1 cellular context compared by ENCODE assay signal in the genomic region with DNA sequence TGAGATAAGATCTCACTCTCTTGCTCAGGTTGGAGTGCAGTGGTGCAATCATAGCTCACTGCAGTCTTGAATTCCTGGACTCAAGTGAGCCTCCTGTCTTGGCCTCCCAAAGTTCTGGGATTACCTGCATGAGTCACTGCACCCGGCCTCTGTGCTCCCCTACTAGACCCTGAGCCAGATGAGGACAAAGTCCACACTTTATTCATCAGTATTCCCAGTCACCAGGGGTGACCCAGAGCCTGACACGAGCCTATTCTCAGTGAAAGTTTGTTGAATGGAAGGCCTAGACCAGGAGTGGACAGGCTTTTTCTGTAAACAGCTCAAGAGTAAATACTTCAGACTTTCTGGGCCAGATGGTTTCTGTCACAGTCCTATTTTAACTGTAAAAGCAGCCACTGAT.
A peak's percentile ranks its signal among the peaks of the same experiment; 100 is the strongest.
TF ChIP-seq lines count a peak whose summit lies in the region.

No MANE protein-coding gene starts in this region.

TF ChIP-seq in HepG2, 621 proteins besides CTCF, POLR2A, EP300 and RAD21 (continued from another document and continues in another):
- TF ChIP-seq, protein P1, sequence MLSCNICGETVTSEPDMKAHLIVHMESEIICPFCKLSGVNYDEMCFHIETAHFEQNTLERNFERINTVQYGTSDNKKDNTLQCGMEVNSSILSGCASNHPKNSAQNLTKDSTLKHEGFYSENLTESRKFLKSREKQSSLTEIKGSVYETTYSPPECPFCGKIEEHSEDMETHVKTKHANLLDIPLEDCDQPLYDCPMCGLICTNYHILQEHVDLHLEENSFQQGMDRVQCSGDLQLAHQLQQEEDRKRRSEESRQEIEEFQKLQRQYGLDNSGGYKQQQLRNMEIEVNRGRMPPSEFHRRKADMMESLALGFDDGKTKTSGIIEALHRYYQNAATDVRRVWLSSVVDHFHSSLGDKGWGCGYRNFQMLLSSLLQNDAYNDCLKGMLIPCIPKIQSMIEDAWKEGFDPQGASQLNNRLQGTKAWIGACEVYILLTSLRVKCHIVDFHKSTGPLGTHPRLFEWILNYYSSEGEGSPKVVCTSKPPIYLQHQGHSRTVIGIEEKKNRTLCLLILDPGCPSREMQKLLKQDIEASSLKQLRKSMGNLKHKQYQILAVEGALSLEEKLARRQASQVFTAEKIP (CRISPR knock-in tag; IDR thresholded peaks at IDR 0.05; ENCODE audit: borderline replicate concordance): no peak
- TF ChIP-seq ZNF709 (CRISPR knock-in tag; IDR thresholded peaks at IDR 0.05): no peak
- TF ChIP-seq ZNF33A (CRISPR knock-in tag; IDR thresholded peaks at IDR 0.05; ENCODE audit: borderline replicate concordance): no peak
- TF ChIP-seq ARNT (IDR thresholded peaks at IDR 0.05): no peak
- TF ChIP-seq ZNF607 (CRISPR knock-in tag; IDR thresholded peaks at IDR 0.05; ENCODE audit: borderline replicate concordance): peak; percentile 30; the same call in 1 of the 2 replicates
- TF ChIP-seq HHEX (CRISPR knock-in tag; IDR thresholded peaks at IDR 0.05): no peak
- TF ChIP-seq ZNF572 (CRISPR knock-in tag; IDR thresholded peaks at IDR 0.05): no peak
- no peak for TF ChIP-seq POLR2G (IDR thresholded peaks at IDR 0.05; ENCODE audit: low read depth, low read length)
- TF ChIP-seq ZNF441 (CRISPR knock-in tag; IDR thresholded peaks at IDR 0.05; ENCODE audit: borderline replicate concordance): no peak
- no peak for TF ChIP-seq PAWR (CRISPR knock-in tag; IDR thresholded peaks at IDR 0.05; ENCODE audit: borderline replicate concordance)
- TF ChIP-seq ZFP90 (CRISPR knock-in tag; IDR thresholded peaks at IDR 0.05; ENCODE audit: borderline replicate concordance): no peak; the same call in 1 of the 2 replicates
- TF ChIP-seq MBD4 (IDR thresholded peaks at IDR 0.05; ENCODE audit: borderline replicate concordance, low read length): no peak
- no peak for TF ChIP-seq ZNF282 (IDR thresholded peaks at IDR 0.05; ENCODE audit: partially characterized antibody)
- peak; percentile 58; the same call in 1 of the 2 replicates for TF ChIP-seq NCOR1 (IDR thresholded peaks at IDR 0.05; ENCODE audit: borderline replicate concordance, low read length)
- no peak for TF ChIP-seq ZNF556 (CRISPR knock-in tag; IDR thresholded peaks at IDR 0.05; ENCODE audit: borderline replicate concordance)
- TF ChIP-seq SMC3 (IDR thresholded peaks at IDR 0.05; ENCODE audit: low read length): peak; percentile 16; the same call in 1 of the 2 replicates
- TF ChIP-seq, protein P2, sequence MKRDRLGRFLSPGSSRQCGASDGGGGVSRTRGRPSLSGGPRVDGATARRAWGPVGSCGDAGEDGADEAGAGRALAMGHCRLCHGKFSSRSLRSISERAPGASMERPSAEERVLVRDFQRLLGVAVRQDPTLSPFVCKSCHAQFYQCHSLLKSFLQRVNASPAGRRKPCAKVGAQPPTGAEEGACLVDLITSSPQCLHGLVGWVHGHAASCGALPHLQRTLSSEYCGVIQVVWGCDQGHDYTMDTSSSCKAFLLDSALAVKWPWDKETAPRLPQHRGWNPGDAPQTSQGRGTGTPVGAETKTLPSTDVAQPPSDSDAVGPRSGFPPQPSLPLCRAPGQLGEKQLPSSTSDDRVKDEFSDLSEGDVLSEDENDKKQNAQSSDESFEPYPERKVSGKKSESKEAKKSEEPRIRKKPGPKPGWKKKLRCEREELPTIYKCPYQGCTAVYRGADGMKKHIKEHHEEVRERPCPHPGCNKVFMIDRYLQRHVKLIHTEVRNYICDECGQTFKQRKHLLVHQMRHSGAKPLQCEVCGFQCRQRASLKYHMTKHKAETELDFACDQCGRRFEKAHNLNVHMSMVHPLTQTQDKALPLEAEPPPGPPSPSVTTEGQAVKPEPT (CRISPR knock-in tag; IDR thresholded peaks at IDR 0.05; ENCODE audit: low read depth): no peak
- TF ChIP-seq ARHGAP35 (CRISPR knock-in tag; IDR thresholded peaks at IDR 0.05; ENCODE audit: borderline replicate concordance): no peak
- TF ChIP-seq ZNF850 (CRISPR knock-in tag; conservative IDR thresholded peaks at IDR 0.05): no peak
- TF ChIP-seq, protein P3, sequence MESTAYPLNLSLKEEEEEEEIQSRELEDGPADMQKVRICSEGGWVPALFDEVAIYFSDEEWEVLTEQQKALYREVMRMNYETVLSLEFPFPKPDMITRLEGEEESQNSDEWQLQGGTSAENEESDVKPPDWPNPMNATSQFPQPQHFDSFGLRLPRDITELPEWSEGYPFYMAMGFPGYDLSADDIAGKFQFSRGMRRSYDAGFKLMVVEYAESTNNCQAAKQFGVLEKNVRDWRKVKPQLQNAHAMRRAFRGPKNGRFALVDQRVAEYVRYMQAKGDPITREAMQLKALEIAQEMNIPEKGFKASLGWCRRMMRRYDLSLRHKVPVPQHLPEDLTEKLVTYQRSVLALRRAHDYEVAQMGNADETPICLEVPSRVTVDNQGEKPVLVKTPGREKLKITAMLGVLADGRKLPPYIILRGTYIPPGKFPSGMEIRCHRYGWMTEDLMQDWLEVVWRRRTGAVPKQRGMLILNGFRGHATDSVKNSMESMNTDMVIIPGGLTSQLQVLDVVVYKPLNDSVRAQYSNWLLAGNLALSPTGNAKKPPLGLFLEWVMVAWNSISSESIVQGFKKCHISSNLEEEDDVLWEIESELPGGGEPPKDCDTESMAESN (CRISPR knock-in tag; conservative IDR thresholded peaks at IDR 0.05): no peak
- no peak for TF ChIP-seq ZNF747 (CRISPR knock-in tag; IDR thresholded peaks at IDR 0.05; ENCODE audit: borderline replicate concordance)
- no peak for TF ChIP-seq PHF8 (CRISPR knock-in tag; IDR thresholded peaks at IDR 0.05)
- TF ChIP-seq ZNF251 (CRISPR knock-in tag; IDR thresholded peaks at IDR 0.05): no peak
- TF ChIP-seq, protein P4, sequence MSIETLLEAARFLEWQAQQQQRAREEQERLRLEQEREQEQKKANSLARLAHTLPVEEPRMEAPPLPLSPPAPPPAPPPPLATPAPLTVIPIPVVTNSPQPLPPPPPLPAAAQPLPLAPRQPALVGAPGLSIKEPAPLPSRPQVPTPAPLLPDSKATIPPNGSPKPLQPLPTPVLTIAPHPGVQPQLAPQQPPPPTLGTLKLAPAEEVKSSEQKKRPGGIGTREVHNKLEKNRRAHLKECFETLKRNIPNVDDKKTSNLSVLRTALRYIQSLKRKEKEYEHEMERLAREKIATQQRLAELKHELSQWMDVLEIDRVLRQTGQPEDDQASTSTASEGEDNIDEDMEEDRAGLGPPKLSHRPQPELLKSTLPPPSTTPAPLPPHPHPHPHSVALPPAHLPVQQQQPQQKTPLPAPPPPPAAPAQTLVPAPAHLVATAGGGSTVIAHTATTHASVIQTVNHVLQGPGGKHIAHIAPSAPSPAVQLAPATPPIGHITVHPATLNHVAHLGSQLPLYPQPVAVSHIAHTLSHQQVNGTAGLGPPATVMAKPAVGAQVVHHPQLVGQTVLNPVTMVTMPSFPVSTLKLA (IDR thresholded peaks at IDR 0.05): no peak
- TF ChIP-seq ZBTB3 (CRISPR knock-in tag; IDR thresholded peaks at IDR 0.05; ENCODE audit: borderline replicate concordance, low read depth): no peak
- TF ChIP-seq ZC3H13 (CRISPR knock-in tag; IDR thresholded peaks at IDR 0.05): no peak
- no peak for TF ChIP-seq ZNF382 (CRISPR knock-in tag; IDR thresholded peaks at IDR 0.05; ENCODE audit: borderline replicate concordance)
- TF ChIP-seq FOXC1 (CRISPR knock-in tag; IDR thresholded peaks at IDR 0.05; ENCODE audit: borderline replicate concordance): no peak
- TF ChIP-seq, protein P5, sequence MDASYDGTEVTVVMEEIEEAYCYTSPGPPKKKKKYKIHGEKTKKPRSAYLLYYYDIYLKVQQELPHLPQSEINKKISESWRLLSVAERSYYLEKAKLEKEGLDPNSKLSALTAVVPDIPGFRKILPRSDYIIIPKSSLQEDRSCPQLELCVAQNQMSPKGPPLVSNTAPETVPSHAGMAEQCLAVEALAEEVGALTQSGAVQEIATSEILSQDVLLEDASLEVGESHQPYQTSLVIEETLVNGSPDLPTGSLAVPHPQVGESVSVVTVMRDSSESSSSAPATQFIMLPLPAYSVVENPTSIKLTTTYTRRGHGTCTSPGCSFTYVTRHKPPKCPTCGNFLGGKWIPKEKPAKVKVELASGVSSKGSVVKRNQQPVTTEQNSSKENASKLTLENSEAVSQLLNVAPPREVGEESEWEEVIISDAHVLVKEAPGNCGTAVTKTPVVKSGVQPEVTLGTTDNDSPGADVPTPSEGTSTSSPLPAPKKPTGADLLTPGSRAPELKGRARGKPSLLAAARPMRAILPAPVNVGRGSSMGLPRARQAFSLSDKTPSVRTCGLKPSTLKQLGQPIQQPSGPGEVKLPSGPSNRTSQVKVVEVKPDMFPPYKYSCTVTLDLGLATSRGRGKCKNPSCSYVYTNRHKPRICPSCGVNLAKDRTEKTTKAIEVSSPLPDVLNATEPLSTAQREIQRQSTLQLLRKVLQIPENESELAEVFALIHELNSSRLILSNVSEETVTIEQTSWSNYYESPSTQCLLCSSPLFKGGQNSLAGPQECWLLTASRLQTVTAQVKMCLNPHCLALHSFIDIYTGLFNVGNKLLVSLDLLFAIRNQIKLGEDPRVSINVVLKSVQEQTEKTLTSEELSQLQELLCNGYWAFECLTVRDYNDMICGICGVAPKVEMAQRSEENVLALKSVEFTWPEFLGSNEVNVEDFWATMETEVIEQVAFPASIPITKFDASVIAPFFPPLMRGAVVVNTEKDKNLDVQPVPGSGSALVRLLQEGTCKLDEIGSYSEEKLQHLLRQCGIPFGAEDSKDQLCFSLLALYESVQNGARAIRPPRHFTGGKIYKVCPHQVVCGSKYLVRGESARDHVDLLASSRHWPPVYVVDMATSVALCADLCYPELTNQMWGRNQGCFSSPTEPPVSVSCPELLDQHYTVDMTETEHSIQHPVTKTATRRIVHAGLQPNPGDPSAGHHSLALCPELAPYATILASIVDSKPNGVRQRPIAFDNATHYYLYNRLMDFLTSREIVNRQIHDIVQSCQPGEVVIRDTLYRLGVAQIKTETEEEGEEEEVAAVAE (CRISPR knock-in tag; IDR thresholded peaks at IDR 0.05; ENCODE audit: borderline replicate concordance): no peak
- TF ChIP-seq RAD51 (IDR thresholded peaks at IDR 0.05; ENCODE audit: borderline replicate concordance): no peak
- no peak for TF ChIP-seq ZFP62 (CRISPR knock-in tag; IDR thresholded peaks at IDR 0.05)
- no peak; the same call in 1 of the 2 replicates for TF ChIP-seq SPEN (CRISPR knock-in tag; IDR thresholded peaks at IDR 0.05; ENCODE audit: low read depth)
- no peak for TF ChIP-seq ZSCAN30 (CRISPR knock-in tag; IDR thresholded peaks at IDR 0.05)
- TF ChIP-seq ZKSCAN5 (CRISPR knock-in tag; IDR thresholded peaks at IDR 0.05): 0 out of 2 replicates have a peak, but pooled peaks have one; percentile 58
- no peak for TF ChIP-seq NFIB (CRISPR knock-in tag; IDR thresholded peaks at IDR 0.05; ENCODE audit: borderline replicate concordance)
- no peak for TF ChIP-seq NFKBIZ (CRISPR knock-in tag; IDR thresholded peaks at IDR 0.05)
- TF ChIP-seq HNF4G (IDR thresholded peaks at IDR 0.05; ENCODE audit: borderline replicate concordance, low read depth, low read length): peak; percentile 84
- TF ChIP-seq HNF4G (CRISPR knock-in tag; IDR thresholded peaks at IDR 0.05; ENCODE audit: borderline replicate concordance, low read depth): peak; percentile 88; the same call in 1 of the 2 replicates
- TF ChIP-seq, protein P6, sequence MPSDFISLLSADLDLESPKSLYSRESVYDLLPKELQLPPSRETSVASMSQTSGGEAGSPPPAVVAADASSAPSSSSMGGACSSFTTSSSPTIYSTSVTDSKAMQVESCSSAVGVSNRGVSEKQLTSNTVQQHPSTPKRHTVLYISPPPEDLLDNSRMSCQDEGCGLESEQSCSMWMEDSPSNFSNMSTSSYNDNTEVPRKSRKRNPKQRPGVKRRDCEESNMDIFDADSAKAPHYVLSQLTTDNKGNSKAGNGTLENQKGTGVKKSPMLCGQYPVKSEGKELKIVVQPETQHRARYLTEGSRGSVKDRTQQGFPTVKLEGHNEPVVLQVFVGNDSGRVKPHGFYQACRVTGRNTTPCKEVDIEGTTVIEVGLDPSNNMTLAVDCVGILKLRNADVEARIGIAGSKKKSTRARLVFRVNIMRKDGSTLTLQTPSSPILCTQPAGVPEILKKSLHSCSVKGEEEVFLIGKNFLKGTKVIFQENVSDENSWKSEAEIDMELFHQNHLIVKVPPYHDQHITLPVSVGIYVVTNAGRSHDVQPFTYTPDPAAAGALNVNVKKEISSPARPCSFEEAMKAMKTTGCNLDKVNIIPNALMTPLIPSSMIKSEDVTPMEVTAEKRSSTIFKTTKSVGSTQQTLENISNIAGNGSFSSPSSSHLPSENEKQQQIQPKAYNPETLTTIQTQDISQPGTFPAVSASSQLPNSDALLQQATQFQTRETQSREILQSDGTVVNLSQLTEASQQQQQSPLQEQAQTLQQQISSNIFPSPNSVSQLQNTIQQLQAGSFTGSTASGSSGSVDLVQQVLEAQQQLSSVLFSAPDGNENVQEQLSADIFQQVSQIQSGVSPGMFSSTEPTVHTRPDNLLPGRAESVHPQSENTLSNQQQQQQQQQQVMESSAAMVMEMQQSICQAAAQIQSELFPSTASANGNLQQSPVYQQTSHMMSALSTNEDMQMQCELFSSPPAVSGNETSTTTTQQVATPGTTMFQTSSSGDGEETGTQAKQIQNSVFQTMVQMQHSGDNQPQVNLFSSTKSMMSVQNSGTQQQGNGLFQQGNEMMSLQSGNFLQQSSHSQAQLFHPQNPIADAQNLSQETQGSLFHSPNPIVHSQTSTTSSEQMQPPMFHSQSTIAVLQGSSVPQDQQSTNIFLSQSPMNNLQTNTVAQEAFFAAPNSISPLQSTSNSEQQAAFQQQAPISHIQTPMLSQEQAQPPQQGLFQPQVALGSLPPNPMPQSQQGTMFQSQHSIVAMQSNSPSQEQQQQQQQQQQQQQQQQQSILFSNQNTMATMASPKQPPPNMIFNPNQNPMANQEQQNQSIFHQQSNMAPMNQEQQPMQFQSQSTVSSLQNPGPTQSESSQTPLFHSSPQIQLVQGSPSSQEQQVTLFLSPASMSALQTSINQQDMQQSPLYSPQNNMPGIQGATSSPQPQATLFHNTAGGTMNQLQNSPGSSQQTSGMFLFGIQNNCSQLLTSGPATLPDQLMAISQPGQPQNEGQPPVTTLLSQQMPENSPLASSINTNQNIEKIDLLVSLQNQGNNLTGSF (CRISPR knock-in tag; IDR thresholded peaks at IDR 0.05): no peak
- TF ChIP-seq, protein P7, sequence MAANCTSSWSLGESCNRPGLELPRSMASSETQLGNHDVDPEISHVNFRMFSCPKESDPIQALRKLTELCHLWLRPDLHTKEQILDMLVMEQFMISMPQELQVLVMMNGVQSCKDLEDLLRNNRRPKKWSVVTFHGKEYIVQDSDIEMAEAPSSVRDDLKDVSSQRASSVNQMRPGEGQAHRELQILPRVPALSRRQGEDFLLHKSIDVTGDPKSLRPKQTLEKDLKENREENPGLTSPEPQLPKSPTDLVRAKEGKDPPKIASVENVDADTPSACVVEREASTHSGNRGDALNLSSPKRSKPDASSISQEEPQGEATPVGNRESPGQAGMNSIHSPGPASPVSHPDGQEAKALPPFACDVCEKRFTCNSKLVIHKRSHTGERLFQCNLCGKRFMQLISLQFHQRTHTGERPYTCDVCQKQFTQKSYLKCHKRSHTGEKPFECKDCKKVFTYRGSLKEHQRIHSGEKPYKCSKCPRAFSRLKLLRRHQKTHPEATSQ (CRISPR knock-in tag; IDR thresholded peaks at IDR 0.05; ENCODE audit: borderline replicate concordance): peak; percentile 62; the same call in 1 of the 2 replicates
- TF ChIP-seq ZNF121 (CRISPR knock-in tag; IDR thresholded peaks at IDR 0.05): no peak
